Comparison of ENCODE assay signal across 8 cellular contexts in the genomic region with DNA sequence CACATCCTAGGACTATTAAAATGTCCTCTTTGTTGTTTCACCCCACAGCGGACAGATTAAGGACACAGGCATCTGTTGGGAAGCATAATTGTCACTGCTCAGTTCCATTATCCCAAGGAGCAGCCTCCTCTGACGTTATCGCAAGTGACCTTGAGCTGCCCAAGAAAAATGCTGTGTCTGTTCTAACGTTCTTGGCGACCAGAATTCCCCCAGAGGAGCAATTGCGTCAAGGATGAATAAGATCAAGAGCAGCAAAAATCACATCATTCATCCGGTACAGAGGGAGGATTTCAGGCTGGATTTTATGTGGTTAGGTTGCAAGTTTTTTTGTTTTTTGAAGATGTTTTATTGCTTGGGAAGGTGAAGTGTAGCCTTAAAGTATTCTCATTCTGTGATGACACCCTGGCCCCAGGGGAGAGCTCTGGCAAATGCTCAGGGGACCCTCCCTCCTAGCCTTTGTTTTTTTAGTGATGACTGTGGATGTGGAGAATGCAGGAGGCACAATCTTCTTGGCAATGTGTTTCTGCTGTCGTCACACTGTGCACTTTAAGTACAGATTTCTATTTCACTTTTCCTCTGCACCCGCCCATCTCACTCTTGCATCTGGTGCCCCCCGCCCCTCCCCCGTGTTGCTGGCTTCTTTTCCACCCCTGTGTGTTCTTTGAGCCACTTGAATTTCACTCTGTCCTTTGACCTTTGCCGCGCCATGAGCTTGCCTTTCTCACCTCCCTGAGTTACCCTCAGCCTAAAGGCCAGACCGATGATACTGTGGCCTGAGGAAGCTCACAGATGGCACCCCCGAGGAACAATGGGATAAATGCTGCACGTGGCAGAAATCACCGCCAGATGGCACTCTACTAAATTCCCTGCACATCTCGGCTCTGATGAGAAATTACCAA.
DNase-seq lines count a peak whose midpoint lies in the region; ATAC-seq, FAIRE-seq and TF ChIP-seq lines count a peak whose summit lies in the region.

No MANE protein-coding gene starts in this region.

- 17 to 18% methylated on average over 18 of the region's 18 CpGs for WGBS in body of pancreas, 2 donors
- WGBS in smooth muscle cell (ENCODE audit: low lambda C conversion rate) = 23% methylated on average over 18 of the region's 18 CpGs

- peak; percentile 97 for FAIRE-seq in TTC549 (lab: Jason Lieb, UNC)

- intact Hi-C loops in body of pancreas (cut with DNase I) = no loop called here

- H3K27me3 ChIP-seq in BE2C (no peaks in the 10 kb centered on the region), body of pancreas (no peaks in the 10 kb centered on the region), iPS-20b (ENCODE audit: insufficient read depth, low read length) (0 out of 2 replicates have a peak, but pooled peaks cover 5% of the 10 kb centered on the region), smooth muscle cell (ENCODE audit: low read depth) (no peaks in the 10 kb centered on the region)

- peak overlapping the region; percentile 83 for H3K4me2 ChIP-seq in smooth muscle cell

- H3K27ac ChIP-seq in body of pancreas (peak overlapping the region in 1 of 4 donors; percentile 22), iPS-20b (ENCODE audit: low read length) (no peak overlapping the region), smooth muscle cell (ENCODE audit: low read depth) (peak overlapping the region; percentile 89)

- TF ChIP-seq CTCF in BE2C (IDR thresholded peaks at IDR 0.05; ENCODE audit: low read depth, low read length) = peak; percentile 81
- peak; percentile 47 to 87 (median 70) for TF ChIP-seq CTCF in body of pancreas (IDR thresholded peaks at IDR 0.05)
- peak; percentile 73 for TF ChIP-seq CTCF in smooth muscle cell (IDR thresholded peaks at IDR 0.05; ENCODE audit: borderline replicate concordance, insufficient read depth, poor library complexity, severe bottlenecking)

- H4K20me1 ChIP-seq in smooth muscle cell (ENCODE audit: low read depth) = no peaks in the 10 kb centered on the region

- H3K4me3 ChIP-seq in BE2C (ENCODE audit: low read depth, low read length) (peak overlapping the region; percentile 59), body of pancreas (no peak overlapping the region), iPS-20b (ENCODE audit: low read length) (no peak overlapping the region), smooth muscle cell (peak overlapping the region; percentile 33)

- H3K79me2 ChIP-seq in smooth muscle cell (ENCODE audit: low read depth) = no peaks in the 10 kb centered on the region

- ATAC-seq in GM19372 (IDR thresholded peaks at IDR 0.05; ENCODE audit: low read depth, unreplicated experiment) = peak; percentile 51
- peak; percentile 58 for ATAC-seq in body of pancreas
- ATAC-seq in HG02973 (IDR thresholded peaks at IDR 0.05; ENCODE audit: unreplicated experiment) = no peak

- no peaks in the 10 kb centered on the region for H3F3A ChIP-seq in smooth muscle cell (ENCODE audit: low read depth)

- peak; percentile 78 for DNase-seq in BE2C
- peak; percentile 1 for DNase-seq in NCI-H1092 (lab: John Stamatoyannopoulos, UW)
- peak; percentile 68 to 78 (median 71) for DNase-seq in body of pancreas
- DNase-seq in smooth muscle cell (lab: John Stamatoyannopoulos, UW; ENCODE audit: unreplicated experiment) = peak; percentile 9

- H3K9me3 ChIP-seq in BE2C = no peaks in the 10 kb centered on the region
- no peaks in the 10 kb centered on the region for H3K9me3 ChIP-seq in body of pancreas
- H3K9me3 ChIP-seq in iPS-20b (ENCODE audit: insufficient read depth, low read depth, low read length) = no peaks in the 10 kb centered on the region
- no peaks in the 10 kb centered on the region for H3K9me3 ChIP-seq in smooth muscle cell (replicated peaks; ENCODE audit: low read depth)

- H3K36me3 ChIP-seq in BE2C = no peaks in the 10 kb centered on the region
- H3K36me3 ChIP-seq in body of pancreas (replicated peaks in 1 of 2; ENCODE audit: insufficient read depth in 1 of 2, low read depth in 2 of 2) = no peaks in the 10 kb centered on the region
- no peaks in the 10 kb centered on the region for H3K36me3 ChIP-seq in iPS-20b (ENCODE audit: insufficient read depth, low read depth, low read length)
- H3K36me3 ChIP-seq in smooth muscle cell (ENCODE audit: low read depth) = no peaks in the 10 kb centered on the region

- H3K9ac ChIP-seq in iPS-20b (ENCODE audit: low read depth, low read length) (peak overlapping the region; percentile 37; the same call in 1 of the 2 replicates), smooth muscle cell (ENCODE audit: low read depth) (peak overlapping the region; percentile 85)

- H3K4me1 ChIP-seq in BE2C (peaks cover 22% of the 10 kb centered on the region), body of pancreas (peaks cover 3% of the 10 kb centered on the region), iPS-20b (ENCODE audit: insufficient read depth, low read length) (0 out of 2 replicates have a peak, but pooled peaks cover 7% of the 10 kb centered on the region), smooth muscle cell (ENCODE audit: low read depth) (peaks cover 2% of the 10 kb centered on the region)

- peak overlapping the region; percentile 64 for H2AFZ ChIP-seq in smooth muscle cell (ENCODE audit: low read depth)

- no peak for TF ChIP-seq POLR2A in body of pancreas (IDR thresholded peaks at IDR 0.05)

Comparison
In these comparisons a context has a peak if more than half of its experiments do, and no peak if none do; other contexts are left out.
1. DNase-seq: peak in every context shown above with its lines; median percentile 78 in BE2C; 71 in body of pancreas; 9 in smooth muscle cell; 1 in NCI-H1092.
2. H3K4me3 ChIP-seq: peak in BE2C (single experiment) and smooth muscle cell (single experiment); none in body of pancreas (0 of 2) and iPS-20b (single experiment).
3. Peak in every context shown above with its lines, with median percentiles within 50 percentile points of each other: CTCF ChIP-seq.